8 cellular contexts compared by ENCODE assay signal in genomic region chr5:157575096-157575872, GRCh38. TPM values are rescaled to one million over a fixed set of nuclear protein-coding genes. Genes with fewer than 3 reads are reported as not detected.
DNase-seq lines count a peak whose midpoint lies in the region; ATAC-seq and TF ChIP-seq lines count a peak whose summit lies in the region.

TSS of gene ADAM19 (minus strand) at chr5:157575775. CDS start at chr5:157575696, 79 bp downstream.

- no peaks in the 10 kb centered on the region for H3K27me3 ChIP-seq in adipocyte (replicated peaks; ENCODE audit: control insufficient read depth, insufficient read depth, low read length)
- H3K27me3 ChIP-seq in psoas muscle (ENCODE audit: insufficient read depth in 3 of 3, low read length in 2 of 3) = no peaks in the 10 kb centered on the region

- in situ Hi-C loops in SK-MEL-5 (cut with HindIII; ENCODE audit: low pct_unique_long_range_greater_than_20kb, low sequenced_read_pairs) = no loop called here

- H3K27ac ChIP-seq in psoas muscle = peak within 1 kb of the TSS; percentile 70

- H3K4me3 ChIP-seq in adipocyte (ENCODE audit: low read length) (peak within 1 kb of the TSS; percentile 88), psoas muscle (peak within 1 kb of the TSS; percentile 87)

- 0 to 1% (median 0%) methylated on average over 38 to 76 of the region's 76 CpGs for WGBS in psoas muscle, 3 donors

- no peaks in the 10 kb centered on the region for H3K9me3 ChIP-seq in adipocyte (ENCODE audit: control insufficient read depth, low read length)
- no peaks in the 10 kb centered on the region for H3K9me3 ChIP-seq in psoas muscle

- H3K36me3 ChIP-seq in adipocyte (ENCODE audit: control insufficient read depth, insufficient read depth, low read length, severe bottlenecking) (no peaks in the 10 kb centered on the region), psoas muscle (ENCODE audit: insufficient read depth in 1 of 2, low read depth in 1 of 2) (no peaks in the 10 kb centered on the region)

- peak; percentile 50 for ATAC-seq in HG02852 (IDR thresholded peaks at IDR 0.05; ENCODE audit: unreplicated experiment)
- peak; percentile 89 to 93 for ATAC-seq in left cardiac atrium
- ATAC-seq in psoas muscle = peak; percentile 67 to 79 (median 76)
- no peak for ATAC-seq in HG02981 (IDR thresholded peaks at IDR 0.05; ENCODE audit: unreplicated experiment)

- TF ChIP-seq CTCF in psoas muscle (IDR thresholded peaks at IDR 0.05) = peak; percentile 15

- peaks cover 11% of the 10 kb centered on the region for H3K4me1 ChIP-seq in adipocyte (ENCODE audit: control insufficient read depth, insufficient read depth, low read length)
- H3K4me1 ChIP-seq in psoas muscle = peaks cover 29% of the 10 kb centered on the region

- DNase-seq in ELR (ENCODE audit: low read depth) (peak; percentile 82), SK-MEL-5 (ENCODE audit: low read depth, low spot score) (peak; percentile 10), adipocyte (ENCODE audit: low read depth) (peak; percentile 79), left cardiac atrium (peak; percentile 62), psoas muscle (peak; percentile 56 to 75), GDM1 (lab: John Stamatoyannopoulos, UW) (no peak)

- peak within 1 kb of the TSS; percentile 75 for H3K9ac ChIP-seq in adipocyte (ENCODE audit: low read length)

- intact Hi-C loops in left cardiac atrium (cut with DNase I) = loop anchor here (5.0 to 10.0 kb wide), 2 partner anchors 50 to 63 kb away; no protein-coding TSS in a partner anchor
- intact Hi-C loops in psoas muscle (cut with DNase I) = loop anchor here in 1 of 2 donors (10.0 kb wide), 1 partner anchor 140 kb away; no protein-coding TSS in a partner anchor

RNA-seq across cellular contexts. Expression of gene ADAM19, which starts in this region (rescaled TPM):
- 1.4 and 2.6 TPM in 2 replicates for total RNA-seq in SK-MEL-5 (2014; rRNA removed; shearing (Covaris generic))
- 2.3 and 4.3 TPM in 2 replicates for polyA plus RNA-seq in SK-MEL-5 (2015; cell fraction: cytosol; rRNA removed)
- polyA plus RNA-seq in SK-MEL-5 (2015; cell fraction: nucleus; rRNA removed) = 3.3 and 3.9 TPM in 2 replicates
- total RNA-seq in left cardiac atrium = 10 to 100 TPM; 19.0 to 57.5 TPM
- total RNA-seq in psoas muscle = 1 to 10 TPM; 1.4 to 4.5 (median 3.1) TPM
- polyA plus RNA-seq in psoas muscle = under 1 TPM; 0.27 to 0.58 (median 0.39) TPM
